Comparison of ENCODE assay signal across 18 cellular contexts in the genomic region with DNA sequence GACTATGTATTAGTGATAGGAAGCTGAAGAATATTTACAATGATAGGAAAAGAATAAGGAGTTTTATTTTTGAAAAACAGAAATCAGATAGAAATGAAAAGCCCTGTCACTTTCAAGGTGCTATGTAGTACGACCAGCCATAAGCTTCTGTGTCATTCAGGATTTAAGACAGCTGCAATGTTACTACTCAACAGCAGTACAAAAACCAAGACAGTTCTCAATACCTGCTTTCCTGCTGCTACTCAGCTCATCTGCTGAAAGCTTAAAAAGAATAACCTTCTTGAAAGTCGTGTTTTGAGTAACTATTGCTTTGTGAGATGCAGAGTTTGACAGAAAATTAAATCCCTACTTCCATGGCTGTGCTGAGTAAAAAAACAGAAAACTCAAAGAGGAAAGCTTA. TPM values are rescaled to one million over a fixed set of nuclear protein-coding genes. Genes with fewer than 3 reads are reported as not detected.
DNase-seq lines count a peak whose midpoint lies in the region; ATAC-seq and TF ChIP-seq lines count a peak whose summit lies in the region.
"Had no signal": no experiment of that assay in that cellular context is flagged by ENCODE, and none has a peak within 500 bp of the region (broad histone marks: within the 10 kb centered on the region; RNA-seq: fewer than 3 reads in every experiment).

No MANE protein-coding gene starts in this region.

- DNase-seq in activated naive CD4-positive, alpha-beta T cell treated with Interleukin-2 at 50 U/mL for 16 hours = no peak
- no peak for DNase-seq in RWPE2 (ENCODE audit: low spot score)
- no peak for DNase-seq in endothelial cell (ENCODE audit: low spot score)
- no peak for DNase-seq in central memory CD4-positive, alpha-beta T cell
- DNase-seq: anterior cingulate cortex, DMS79 treated with DMSO at 0.1 percent for 48 hours, dorsolateral prefrontal cortex, NCI-H1930, NCI-H82, nucleus accumbens, SHP77 treated with DMSO at 0.1 percent for 48 hours, small intestine had no signal

- WGBS in thymus = 81% methylated on average over 2 of the region's 2 CpGs

- peak overlapping the region; percentile 56 for H3K27ac ChIP-seq in RWPE2 (ENCODE audit: poor library complexity, severe bottlenecking)
- peak overlapping the region; percentile 18 for H3K27ac ChIP-seq in thymus (ENCODE audit: low read depth)
- H3K27ac ChIP-seq: KMS-11, tibial nerve had no signal

- peaks cover 6% of the 10 kb centered on the region for H3K36me3 Mint-ChIP-seq in activated naive CD4-positive, alpha-beta T cell treated with anti-CD3 and anti-CD28 coated beads, Interleukin-2, amount 50 U/mL, for 24 hours
- peaks cover 68% of the 10 kb centered on the region for H3K36me3 Mint-ChIP-seq in dendritic cell treated with granulocyte-macrophage colony-stimulating factor and Interleukin-4, amounts not matched to agents 40 ng/mL and 50 ng/mL, for 4 days (ENCODE audit: low read depth)
- no peaks in the 10 kb centered on the region for H3K36me3 Mint-ChIP-seq in endothelial cell (ENCODE audit: low read depth, unreplicated experiment)

- H3K27me3 ChIP-seq in RWPE2 (ENCODE audit: insufficient read depth, poor library complexity, severe bottlenecking) = no peaks in the 10 kb centered on the region
- H3K27me3 ChIP-seq in thymus (ENCODE audit: control insufficient read depth, insufficient read depth) = no peaks in the 10 kb centered on the region
- H3K27me3 ChIP-seq: dorsolateral prefrontal cortex, tibial nerve had no signal

- H3K36me3 ChIP-seq in RWPE2 (ENCODE audit: low read depth) (peaks cover 14% of the 10 kb centered on the region), thymus (ENCODE audit: control insufficient read depth, insufficient read depth) (peaks cover 8% of the 10 kb centered on the region)
- H3K36me3 ChIP-seq: tibial nerve had no signal

- H3K27me3 Mint-ChIP-seq in activated naive CD4-positive, alpha-beta T cell treated with anti-CD3 and anti-CD28 coated beads, Interleukin-2, amount 50 U/mL, for 24 hours = no peaks in the 10 kb centered on the region
- H3K27me3 Mint-ChIP-seq in dendritic cell treated with granulocyte-macrophage colony-stimulating factor and Interleukin-4, amounts not matched to agents 40 ng/mL and 50 ng/mL, for 4 days = no peaks in the 10 kb centered on the region
- peaks cover 1% of the 10 kb centered on the region for H3K27me3 Mint-ChIP-seq in endothelial cell (ENCODE audit: unreplicated experiment)

- H3K27ac Mint-ChIP-seq in activated naive CD4-positive, alpha-beta T cell treated with anti-CD3 and anti-CD28 coated beads, Interleukin-2, amount 50 U/mL, for 24 hours = peak overlapping the region; percentile 81
- peak overlapping the region; percentile 63 for H3K27ac Mint-ChIP-seq in dendritic cell treated with granulocyte-macrophage colony-stimulating factor and Interleukin-4, amounts not matched to agents 40 ng/mL and 50 ng/mL, for 4 days
- no peak overlapping the region for H3K27ac Mint-ChIP-seq in endothelial cell (ENCODE audit: unreplicated experiment)

- no peak overlapping the region for H3K4me3 ChIP-seq in RWPE2 (ENCODE audit: severe bottlenecking)
- H3K4me3 ChIP-seq in thymus (ENCODE audit: low read length) = no peak overlapping the region
- H3K4me3 ChIP-seq: dorsolateral prefrontal cortex, tibial nerve had no signal

- ATAC-seq in RWPE2 (ENCODE audit: low read depth) (no peak), HG02852 (IDR thresholded peaks at IDR 0.05; ENCODE audit: unreplicated experiment) (no peak)

- intact Hi-C loops in dendritic cell treated with granulocyte-macrophage colony-stimulating factor and Interleukin-4, amounts not matched to agents 40 ng/mL and 50 ng/mL, for 4 days (cut with micrococcal nuclease) = no loop called here

- peaks cover 29% of the 10 kb centered on the region for H3K4me1 ChIP-seq in RWPE2 (ENCODE audit: insufficient read depth, poor library complexity, severe bottlenecking)
- H3K4me1 ChIP-seq in thymus (ENCODE audit: control insufficient read depth, insufficient read depth, low read length) = peaks cover 14% of the 10 kb centered on the region

- H3K4me3 Mint-ChIP-seq in activated naive CD4-positive, alpha-beta T cell treated with anti-CD3 and anti-CD28 coated beads, Interleukin-2, amount 50 U/mL, for 24 hours = peak overlapping the region; percentile 23
- H3K4me3 Mint-ChIP-seq in dendritic cell treated with granulocyte-macrophage colony-stimulating factor and Interleukin-4, amounts not matched to agents 40 ng/mL and 50 ng/mL, for 4 days = no peak overlapping the region
- no peak overlapping the region for H3K4me3 Mint-ChIP-seq in endothelial cell (ENCODE audit: unreplicated experiment)

- peaks cover 77% of the 10 kb centered on the region for H3K4me1 Mint-ChIP-seq in activated naive CD4-positive, alpha-beta T cell treated with anti-CD3 and anti-CD28 coated beads, Interleukin-2, amount 50 U/mL, for 24 hours
- H3K4me1 Mint-ChIP-seq in dendritic cell treated with granulocyte-macrophage colony-stimulating factor and Interleukin-4, amounts not matched to agents 40 ng/mL and 50 ng/mL, for 4 days (ENCODE audit: low read depth) = peaks cover 89% of the 10 kb centered on the region
- peaks cover 21% of the 10 kb centered on the region for H3K4me1 Mint-ChIP-seq in endothelial cell (ENCODE audit: unreplicated experiment)

- no peak for TF ChIP-seq CTCF in RWPE2 (IDR thresholded peaks at IDR 0.05; ENCODE audit: poor library complexity, severe bottlenecking)
- TF ChIP-seq CTCF in endothelial cell (IDR thresholded peaks at IDR 0.05; ENCODE audit: unreplicated experiment) = no peak

- no peaks in the 10 kb centered on the region for H3K9me3 Mint-ChIP-seq in activated naive CD4-positive, alpha-beta T cell treated with anti-CD3 and anti-CD28 coated beads, Interleukin-2, amount 50 U/mL, for 24 hours
- no peaks in the 10 kb centered on the region for H3K9me3 Mint-ChIP-seq in dendritic cell treated with granulocyte-macrophage colony-stimulating factor and Interleukin-4, amounts not matched to agents 40 ng/mL and 50 ng/mL, for 4 days
- H3K9me3 Mint-ChIP-seq in endothelial cell (ENCODE audit: unreplicated experiment) = no peaks in the 10 kb centered on the region

- no peaks in the 10 kb centered on the region for H3K9me3 ChIP-seq in RWPE2 (ENCODE audit: severe bottlenecking)
- no peaks in the 10 kb centered on the region for H3K9me3 ChIP-seq in thymus (ENCODE audit: control insufficient read depth)
- H3K9me3 ChIP-seq: tibial nerve had no signal

RNA-seq across cellular contexts. Expression of a gene that starts 8.7 kb away (rescaled TPM):
- polyA plus RNA-seq in thymus = 65.1 TPM
- 95.0 TPM for total RNA-seq in endothelial cell (ENCODE audit: unreplicated experiment)

RNA-seq across cellular contexts. Expression of a gene that starts 59.7 kb away (rescaled TPM):
- 64.5 TPM for polyA plus RNA-seq in thymus
- total RNA-seq in endothelial cell (ENCODE audit: unreplicated experiment) = 111 TPM
